ENCODE assay signal across 1 cellular context in genomic region chr17:76195281-76196096, GRCh38.
TF ChIP-seq lines count a peak whose summit lies in the region.

No MANE protein-coding gene starts in this region.

TF ChIP-seq in WTC11, 78 proteins besides CTCF, POLR2A, EP300 and RAD21 (continued from another document):
- no peak for TF ChIP-seq HMGXB4 (CRISPR knock-in tag; IDR thresholded peaks at IDR 0.05)
- TF ChIP-seq ZNF263 (CRISPR knock-in tag; IDR thresholded peaks at IDR 0.05; ENCODE audit: low read depth) = no peak
- no peak for TF ChIP-seq SOX15 (CRISPR knock-in tag; IDR thresholded peaks at IDR 0.05)
- no peak for TF ChIP-seq TEAD1 (CRISPR knock-in tag; IDR thresholded peaks at IDR 0.05)
- TF ChIP-seq JAZF1 (CRISPR knock-in tag; IDR thresholded peaks at IDR 0.05) = no peak
- no peak for TF ChIP-seq CREB1 (CRISPR knock-in tag; IDR thresholded peaks at IDR 0.05)
